Comparison of ENCODE assay signal across 8 cellular contexts in the genomic region with DNA sequence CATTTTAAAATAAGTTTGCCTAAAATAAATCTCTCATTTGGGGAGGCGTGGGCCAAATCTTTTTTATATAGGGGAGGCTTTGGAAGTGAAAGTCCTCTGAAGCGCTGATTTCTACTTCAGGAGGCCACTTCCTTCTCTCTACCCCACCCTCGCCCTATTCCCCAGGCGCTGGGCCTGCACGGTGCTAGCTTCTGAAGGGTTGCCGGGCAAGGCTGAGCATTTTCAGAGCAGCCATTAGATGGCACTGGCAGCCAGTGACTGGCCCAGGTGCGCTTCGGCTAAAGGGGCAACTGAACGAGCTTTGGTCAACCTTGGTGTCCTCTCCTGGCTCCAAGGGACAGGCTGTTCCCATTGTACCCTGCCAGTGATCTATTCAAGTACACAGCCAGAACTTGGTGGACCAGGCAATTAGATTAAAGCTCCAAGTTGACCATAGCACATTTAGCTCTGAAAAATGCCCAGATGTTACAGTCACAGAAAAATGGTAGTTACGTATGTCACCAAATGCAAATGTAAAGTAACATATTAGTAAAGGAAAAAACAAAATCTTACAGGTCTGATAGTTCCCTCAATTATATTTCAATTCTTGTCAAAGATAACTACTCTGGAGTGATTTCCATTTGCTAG. TPM values are rescaled to one million over a fixed set of nuclear protein-coding genes. Genes with fewer than 3 reads are reported as not detected.
A peak's percentile ranks its signal among the peaks of the same experiment; 100 is the strongest.
DNase-seq lines count a peak whose midpoint lies in the region; ATAC-seq, FAIRE-seq and TF ChIP-seq lines count a peak whose summit lies in the region.

No MANE protein-coding gene starts in this region.

- H3K4me3 Mint-ChIP-seq in natural killer cell treated with Interleukin-12 subunit alpha and Interleukin-12 subunit beta and Interleukin-15 and Interleukin-18, amount 100 ng/mL, for 72 hours = peak overlapping the region; percentile 0
- H3K4me3 Mint-ChIP-seq in natural killer cell (no peak overlapping the region), endodermal cell (no peak overlapping the region)

- peaks cover 22 to 28% of the 10 kb centered on the region in 2 donors for H3K27me3 Mint-ChIP-seq in natural killer cell treated with Interleukin-12 subunit alpha and Interleukin-12 subunit beta and Interleukin-15 and Interleukin-18, amount 100 ng/mL, for 72 hours
- peaks cover 50 to 53% of the 10 kb centered on the region in 2 donors for H3K27me3 Mint-ChIP-seq in natural killer cell (ENCODE audit: low read depth in 2 of 2)
- H3K27me3 Mint-ChIP-seq in endodermal cell (ENCODE audit: insufficient read depth) = peaks cover 48% of the 10 kb centered on the region

- intact Hi-C loops in natural killer cell (cut with micrococcal nuclease) = no loop called here

- H3K36me3 Mint-ChIP-seq in natural killer cell treated with Interleukin-12 subunit alpha and Interleukin-12 subunit beta and Interleukin-15 and Interleukin-18, amount 100 ng/mL, for 72 hours = no peaks in the 10 kb centered on the region
- H3K36me3 Mint-ChIP-seq in natural killer cell = no peaks in the 10 kb centered on the region
- H3K36me3 Mint-ChIP-seq in endodermal cell (ENCODE audit: low read depth) = no peaks in the 10 kb centered on the region

- H3K27ac ChIP-seq in WERI-Rb-1 (no peak overlapping the region), endodermal cell (ENCODE audit: low read depth, low read length) (no peak overlapping the region), small intestine (ENCODE audit: low read depth in 1 of 2, low read length in 1 of 2) (no peak overlapping the region)

- peaks cover 0 to 18% of the 10 kb centered on the region in 2 donors for H3K4me1 Mint-ChIP-seq in natural killer cell treated with Interleukin-12 subunit alpha and Interleukin-12 subunit beta and Interleukin-15 and Interleukin-18, amount 100 ng/mL, for 72 hours (ENCODE audit: low read depth in 2 of 2)
- H3K4me1 Mint-ChIP-seq in natural killer cell (peaks cover 0 to 12% of the 10 kb centered on the region in 2 donors), endodermal cell (peaks cover 30% of the 10 kb centered on the region)

- no peak overlapping the region for H3K9ac ChIP-seq in endodermal cell (ENCODE audit: extremely low read depth, low read length, poor library complexity, severe bottlenecking)

- H3K27ac Mint-ChIP-seq in natural killer cell treated with Interleukin-12 subunit alpha and Interleukin-12 subunit beta and Interleukin-15 and Interleukin-18, amount 100 ng/mL, for 72 hours = peak overlapping the region in 1 of 2 donors; percentile 58
- H3K27ac Mint-ChIP-seq in natural killer cell (no peak overlapping the region), endodermal cell (no peak overlapping the region)

- H3K9me3 ChIP-seq in WERI-Rb-1 (ENCODE audit: severe bottlenecking) (no peaks in the 10 kb centered on the region), endodermal cell (ENCODE audit: control insufficient read depth, low read length) (no peaks in the 10 kb centered on the region), small intestine (ENCODE audit: control insufficient read depth, low read depth) (no peaks in the 10 kb centered on the region)

- H3K4me1 ChIP-seq in endodermal cell (ENCODE audit: control insufficient read depth, insufficient read depth, low read length) (no peaks in the 10 kb centered on the region), small intestine (ENCODE audit: control insufficient read depth in 2 of 2, insufficient read depth in 1 of 2, low read depth in 1 of 2, low read length in 1 of 2) (no peaks in the 10 kb centered on the region)

- no peak for TF ChIP-seq POLR2A in NB4 (IDR thresholded peaks at IDR 0.05; ENCODE audit: extremely low read depth, insufficient read length)

- TF ChIP-seq CTCF in natural killer cell (IDR thresholded peaks at IDR 0.05) = no peak
- peak; percentile 72 for TF ChIP-seq CTCF in NB4 (IDR thresholded peaks at IDR 0.05; ENCODE audit: low read depth, low read length)
- peak; percentile 94 for TF ChIP-seq CTCF in WERI-Rb-1 (IDR thresholded peaks at IDR 0.05; ENCODE audit: low read depth, low read length)
- peak; percentile 67 for TF ChIP-seq CTCF in endodermal cell (conservative IDR thresholded peaks at IDR 0.05)

- H3K9me3 Mint-ChIP-seq in natural killer cell treated with Interleukin-12 subunit alpha and Interleukin-12 subunit beta and Interleukin-15 and Interleukin-18, amount 100 ng/mL, for 72 hours = no peaks in the 10 kb centered on the region
- H3K9me3 Mint-ChIP-seq in natural killer cell (no peaks in the 10 kb centered on the region), endodermal cell (no peaks in the 10 kb centered on the region)

- DNase-seq in natural killer cell treated with Interleukin-12 subunit alpha and Interleukin-12 subunit beta and Interleukin-15 and Interleukin-18, amount 100 ng/mL, for 72 hours (ENCODE audit: low spot score) = no peak
- DNase-seq in natural killer cell (no peak), NB4 (ENCODE audit: low read depth) (peak; percentile 88), WERI-Rb-1 (peak; percentile 81), endodermal cell (peak; percentile 87), small intestine (peak; percentile 56), NCI-H1930 (lab: John Stamatoyannopoulos, UW) (no peak)

- H3K4me3 ChIP-seq in NB4 (ENCODE audit: low read depth, low read length) (no peak overlapping the region), WERI-Rb-1 (ENCODE audit: low read depth, low read length) (no peak overlapping the region), endodermal cell (ENCODE audit: low read length) (no peak overlapping the region), small intestine (ENCODE audit: low read depth in 1 of 2, low read length in 2 of 2) (no peak overlapping the region)

- H3K36me3 ChIP-seq in WERI-Rb-1 = no peaks in the 10 kb centered on the region
- H3K36me3 ChIP-seq in endodermal cell (ENCODE audit: control insufficient read depth, insufficient read depth, low read length) = no peaks in the 10 kb centered on the region
- no peaks in the 10 kb centered on the region for H3K36me3 ChIP-seq in small intestine (ENCODE audit: control insufficient read depth in 2 of 2, insufficient read depth in 2 of 2, low read length in 2 of 2)

- FAIRE-seq in small intestine (lab: Jason Lieb, UNC) = no peak

- peaks cover 32% of the 10 kb centered on the region for H3K27me3 ChIP-seq in WERI-Rb-1 (ENCODE audit: insufficient read depth, low read depth, severe bottlenecking)
- peaks cover 42% of the 10 kb centered on the region for H3K27me3 ChIP-seq in endodermal cell (ENCODE audit: control insufficient read depth, insufficient read depth, low read length, poor library complexity, severe bottlenecking)
- peaks cover 0 to 15% of the 10 kb centered on the region in 2 donors for H3K27me3 ChIP-seq in small intestine (ENCODE audit: control insufficient read depth in 2 of 2, insufficient read depth in 2 of 2, low read length in 2 of 2)

- WGBS in endodermal cell (ENCODE audit: insufficient coverage in 1 of 2, insufficient read length in 1 of 2), 2 experiments = 52 to 56% methylated on average over 8 to 10 of the region's 10 CpGs
- 14 to 40% (median 19%) methylated on average over 10 of the region's 10 CpGs for WGBS in small intestine, 3 donors

- ATAC-seq in natural killer cell treated with Interleukin-12 subunit alpha and Interleukin-12 subunit beta and Interleukin-15 and Interleukin-18, amount 100 ng/mL, for 72 hours = no peak
- no peak for ATAC-seq in natural killer cell
- peak; percentile 57 for ATAC-seq in HG02588 (IDR thresholded peaks at IDR 0.05; ENCODE audit: unreplicated experiment)

RNA-seq across cellular contexts. Expression of gene POMC, which starts 2.3 kb away (rescaled TPM):
- 1 to 10 TPM; 3.4 to 5.2 TPM for total RNA-seq in natural killer cell treated with Interleukin-12 subunit alpha and Interleukin-12 subunit beta and Interleukin-15 and Interleukin-18, amount 100 ng/mL, for 72 hours
- total RNA-seq in natural killer cell = 1 to 10 TPM; 4.9 to 6.6 (median 6.0) TPM
- total RNA-seq in endodermal cell = 10 to 100 TPM; 10.9 to 14.5 TPM
- polyA plus RNA-seq in endodermal cell (2013, experiment 1 of 2) = 3.7 TPM
- polyA plus RNA-seq in endodermal cell (2013, experiment 2 of 2) = 4.1 TPM
- 1 to 10 TPM in 1 of 3 donors, under 1 TPM in 2; 0.67 to 2.9 (median 0.81) TPM for polyA plus RNA-seq in small intestine

Comparison
In these comparisons a context has a peak if more than half of its experiments do, and no peak if none do; other contexts are left out.
1. DNase-seq: peak in NB4 (single experiment), WERI-Rb-1 (single experiment), endodermal cell (single experiment) and small intestine (single experiment); none in natural killer cell treated with Interleukin-12 subunit alpha and Interleukin-12 subunit beta and Interleukin-15 and Interleukin-18, amount 100 ng/mL, for 72 hours (single experiment), natural killer cell (single experiment) and NCI-H1930 (0 of 2).